ENCODE assay signal across 3 cellular contexts in the genomic region with DNA sequence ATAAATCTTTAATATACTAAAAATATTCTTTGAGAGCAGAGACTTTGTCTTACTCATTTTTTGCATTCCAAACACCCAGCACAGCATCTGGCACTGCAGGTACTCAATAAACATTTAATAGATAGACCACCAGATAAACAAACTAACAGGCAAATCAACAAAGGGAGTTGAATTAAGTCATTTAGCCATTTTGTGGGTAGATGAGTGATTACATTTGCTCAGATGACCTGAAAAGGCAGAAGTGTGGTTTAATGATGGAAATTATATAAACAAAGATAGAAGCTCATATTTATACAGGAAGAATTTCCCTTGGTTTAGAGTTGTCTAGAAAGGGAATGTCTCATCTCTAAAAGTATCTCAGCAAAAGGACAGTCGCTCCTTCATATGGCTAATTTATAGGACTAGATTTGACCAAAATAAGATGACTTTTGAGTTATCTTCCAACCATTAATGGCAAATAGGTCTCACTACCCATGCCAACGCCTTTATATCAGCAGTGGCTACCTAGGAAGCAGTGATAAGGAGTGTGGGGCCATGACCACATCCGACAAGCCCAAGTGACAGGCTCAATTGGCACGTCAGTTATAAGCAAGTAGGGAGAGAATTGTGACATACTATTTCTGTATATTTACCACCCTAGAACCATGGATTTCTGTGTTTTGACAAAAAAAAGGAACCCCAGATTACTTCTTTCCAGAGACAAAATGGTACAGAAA.
A peak's percentile ranks its signal among the peaks of the same experiment; 100 is the strongest.
TF ChIP-seq lines count a peak whose summit lies in the region.

No MANE protein-coding gene starts in this region.

TF ChIP-seq in HEK293, 187 proteins besides CTCF, POLR2A, EP300 and RAD21 (continues in another document):
- TF ChIP-seq, protein P1, sequence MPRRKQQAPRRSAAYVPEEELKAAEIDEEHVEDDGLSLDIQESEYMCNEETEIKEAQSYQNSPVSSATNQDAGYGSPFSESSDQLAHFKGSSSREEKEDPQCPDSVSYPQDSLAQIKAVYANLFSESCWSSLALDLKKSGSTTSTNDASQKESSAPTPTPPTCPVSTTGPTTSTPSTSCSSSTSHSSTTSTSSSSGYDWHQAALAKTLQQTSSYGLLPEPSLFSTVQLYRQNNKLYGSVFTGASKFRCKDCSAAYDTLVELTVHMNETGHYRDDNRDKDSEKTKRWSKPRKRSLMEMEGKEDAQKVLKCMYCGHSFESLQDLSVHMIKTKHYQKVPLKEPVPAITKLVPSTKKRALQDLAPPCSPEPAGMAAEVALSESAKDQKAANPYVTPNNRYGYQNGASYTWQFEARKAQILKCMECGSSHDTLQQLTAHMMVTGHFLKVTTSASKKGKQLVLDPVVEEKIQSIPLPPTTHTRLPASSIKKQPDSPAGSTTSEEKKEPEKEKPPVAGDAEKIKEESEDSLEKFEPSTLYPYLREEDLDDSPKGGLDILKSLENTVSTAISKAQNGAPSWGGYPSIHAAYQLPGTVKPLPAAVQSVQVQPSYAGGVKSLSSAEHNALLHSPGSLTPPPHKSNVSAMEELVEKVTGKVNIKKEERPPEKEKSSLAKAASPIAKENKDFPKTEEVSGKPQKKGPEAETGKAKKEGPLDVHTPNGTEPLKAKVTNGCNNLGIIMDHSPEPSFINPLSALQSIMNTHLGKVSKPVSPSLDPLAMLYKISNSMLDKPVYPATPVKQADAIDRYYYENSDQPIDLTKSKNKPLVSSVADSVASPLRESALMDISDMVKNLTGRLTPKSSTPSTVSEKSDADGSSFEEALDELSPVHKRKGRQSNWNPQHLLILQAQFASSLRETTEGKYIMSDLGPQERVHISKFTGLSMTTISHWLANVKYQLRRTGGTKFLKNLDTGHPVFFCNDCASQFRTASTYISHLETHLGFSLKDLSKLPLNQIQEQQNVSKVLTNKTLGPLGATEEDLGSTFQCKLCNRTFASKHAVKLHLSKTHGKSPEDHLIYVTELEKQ (tag by site-specific recombination; IDR thresholded peaks at IDR 0.05; ENCODE audit: borderline replicate concordance), result no peak
- no peak for TF ChIP-seq REST (tag by site-specific recombination; IDR thresholded peaks at IDR 0.05)
- TF ChIP-seq KLF1 (tag by site-specific recombination; IDR thresholded peaks at IDR 0.05), result no peak
- TF ChIP-seq ZBTB6 (tag by site-specific recombination; IDR thresholded peaks at IDR 0.05), result no peak
- TF ChIP-seq OSR2 (tag by site-specific recombination; IDR thresholded peaks at IDR 0.05), result peak; percentile 51
- no peak for TF ChIP-seq ZNF558 (tag by site-specific recombination; IDR thresholded peaks at IDR 0.05)

TF ChIP-seq in SK-N-SH, 30 proteins besides CTCF, POLR2A, EP300 and RAD21:
- TF ChIP-seq RCOR1 (IDR thresholded peaks at IDR 0.05; ENCODE audit: low read length) (no peak), GATA2 (CRISPR knock-in tag; IDR thresholded peaks at IDR 0.05) (0 out of 2 replicates have a peak, but pooled peaks have one; percentile 11), SIN3A (IDR thresholded peaks at IDR 0.05; ENCODE audit: borderline replicate concordance, low read depth, low read length) (no peak), PBX3 (IDR thresholded peaks at IDR 0.05) (no peak)

TF ChIP-seq in GM12878, 131 proteins besides CTCF, POLR2A, EP300 and RAD21:
- TF ChIP-seq NR2F1 (conservative IDR thresholded peaks at IDR 0.05) (no peak), SP1 (IDR thresholded peaks at IDR 0.05; ENCODE audit: low read depth, low read length) (no peak), SIX5 (IDR thresholded peaks at IDR 0.05; ENCODE audit: low read depth, low read length, severe bottlenecking) (no peak), CHD2 (IDR thresholded peaks at IDR 0.05; ENCODE audit: borderline replicate concordance, low read depth, low read length) (no peak), SPI1 (IDR thresholded peaks at IDR 0.05; ENCODE audit: borderline replicate concordance, insufficient read depth, low read depth, low read length) (no peak), CEBPB (IDR thresholded peaks at IDR 0.05; ENCODE audit: borderline replicate concordance in 1 of 2, low read depth in 2 of 2, low read length in 2 of 2) (no peak), MEF2B (IDR thresholded peaks at IDR 0.05; ENCODE audit: partially characterized antibody, poor library complexity, severe bottlenecking) (no peak), FOXK2 (IDR thresholded peaks at IDR 0.05) (no peak), E2F4 (IDR thresholded peaks at IDR 0.05; ENCODE audit: low read depth, low read length) (no peak), BCL11A (IDR thresholded peaks at IDR 0.05; ENCODE audit: low read depth, low read length) (no peak), SUPT20H (IDR thresholded peaks at IDR 0.05; ENCODE audit: borderline replicate concordance, control insufficient read depth, low read depth, low read length) (no peak), SMAD1 (IDR thresholded peaks at IDR 0.05; ENCODE audit: low read depth, partially characterized antibody) (no peak), ZSCAN29 (IDR thresholded peaks at IDR 0.05) (no peak)
- TF ChIP-seq, protein P2, sequence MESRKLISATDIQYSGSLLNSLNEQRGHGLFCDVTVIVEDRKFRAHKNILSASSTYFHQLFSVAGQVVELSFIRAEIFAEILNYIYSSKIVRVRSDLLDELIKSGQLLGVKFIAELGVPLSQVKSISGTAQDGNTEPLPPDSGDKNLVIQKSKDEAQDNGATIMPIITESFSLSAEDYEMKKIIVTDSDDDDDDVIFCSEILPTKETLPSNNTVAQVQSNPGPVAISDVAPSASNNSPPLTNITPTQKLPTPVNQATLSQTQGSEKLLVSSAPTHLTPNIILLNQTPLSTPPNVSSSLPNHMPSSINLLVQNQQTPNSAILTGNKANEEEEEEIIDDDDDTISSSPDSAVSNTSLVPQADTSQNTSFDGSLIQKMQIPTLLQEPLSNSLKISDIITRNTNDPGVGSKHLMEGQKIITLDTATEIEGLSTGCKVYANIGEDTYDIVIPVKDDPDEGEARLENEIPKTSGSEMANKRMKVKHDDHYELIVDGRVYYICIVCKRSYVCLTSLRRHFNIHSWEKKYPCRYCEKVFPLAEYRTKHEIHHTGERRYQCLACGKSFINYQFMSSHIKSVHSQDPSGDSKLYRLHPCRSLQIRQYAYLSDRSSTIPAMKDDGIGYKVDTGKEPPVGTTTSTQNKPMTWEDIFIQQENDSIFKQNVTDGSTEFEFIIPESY (IDR thresholded peaks at IDR 0.05), result no peak
- TF ChIP-seq, protein P3, sequence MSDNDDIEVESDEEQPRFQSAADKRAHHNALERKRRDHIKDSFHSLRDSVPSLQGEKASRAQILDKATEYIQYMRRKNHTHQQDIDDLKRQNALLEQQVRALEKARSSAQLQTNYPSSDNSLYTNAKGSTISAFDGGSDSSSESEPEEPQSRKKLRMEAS (IDR thresholded peaks at IDR 0.05; ENCODE audit: low read depth, low read length), result no peak
